In the genomic region with DNA sequence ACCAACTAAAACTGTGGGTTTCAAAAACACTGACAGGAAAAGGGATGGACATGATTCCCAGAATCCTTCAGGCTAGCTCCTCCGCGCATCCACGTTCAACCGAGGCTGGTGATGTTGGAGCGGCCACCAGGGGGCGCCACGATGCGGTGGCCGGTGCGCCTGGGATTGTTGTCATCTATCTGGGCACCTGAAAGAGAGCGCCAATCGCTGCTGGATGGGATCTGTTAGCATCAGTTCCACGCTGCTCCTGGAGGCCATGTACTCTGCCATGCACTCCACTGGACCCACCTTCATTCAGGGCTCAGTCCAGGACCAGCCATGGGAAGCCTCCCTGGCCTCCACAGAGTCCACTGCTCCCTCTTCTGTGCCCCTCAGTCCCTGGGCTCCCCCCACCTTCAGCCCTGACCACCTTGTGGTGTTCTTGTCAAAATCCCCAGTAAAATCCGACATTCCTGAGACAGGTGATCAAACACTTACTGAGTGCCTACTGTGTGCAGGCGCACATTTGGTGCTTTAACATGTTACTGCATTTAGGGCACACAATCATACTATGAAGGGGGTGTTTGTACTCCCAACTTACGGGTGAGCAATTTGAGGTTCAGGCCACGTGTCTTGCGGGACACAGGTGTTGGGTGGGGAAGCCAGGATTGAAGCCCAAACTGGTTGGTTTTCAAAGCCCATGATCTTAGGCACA, we compare ENCODE assay signal across 10 cellular contexts.
DNase-seq lines count a peak whose midpoint lies in the region; ATAC-seq and TF ChIP-seq lines count a peak whose summit lies in the region.
"Had no signal": no experiment of that assay in that cellular context is flagged by ENCODE, and none has a peak within 500 bp of the region (broad histone marks: within the 10 kb centered on the region; RNA-seq: fewer than 3 reads in every experiment).

No MANE protein-coding gene starts in this region.

- RAD21 ChIA-PET in HCT116 (lab: Charles Lee; ENCODE audit: low non-redundant PET in 1 of 2, low total read pairs in 2 of 2, uncharacterized antibody in 2 of 2, unreplicated experiment in 2 of 2), result interaction anchor here (0.8 to 1.0 kb wide), 3 partner anchors 156 to 159 kb away, joined by 4 read pairs; no protein-coding TSS in a partner anchor

- peak; percentile 95 for ATAC-seq in HCT116
- ATAC-seq in GM21717 (IDR thresholded peaks at IDR 0.05; ENCODE audit: unreplicated experiment), result no peak
- no peak for ATAC-seq in GM19351 (IDR thresholded peaks at IDR 0.05; ENCODE audit: unreplicated experiment)

- H2AFZ ChIP-seq in HCT116 (ENCODE audit: low read depth, low read length, poor library complexity, severe bottlenecking), result peak overlapping the region; percentile 93

- H3K9me3 Mint-ChIP-seq in osteocyte (ENCODE audit: unreplicated experiment), result no peaks in the 10 kb centered on the region

- TF ChIP-seq RAD21 in HCT116 (IDR thresholded peaks at IDR 0.05; ENCODE audit: low read depth), result peak; percentile 60

- H3K9me2 ChIP-seq in HCT116 (ENCODE audit: insufficient read depth), result no peaks in the 10 kb centered on the region

- peaks cover 0 to 7% of the 10 kb centered on the region in 2 experiments; a peak in 1 of 4 replicates for H3K4me1 ChIP-seq in HCT116 (ENCODE audit: control insufficient read depth in 1 of 2, insufficient read depth in 2 of 2, low read length in 2 of 2)

- H3K4me3 Mint-ChIP-seq in osteocyte (ENCODE audit: unreplicated experiment), result no peak overlapping the region
- H3K4me3 Mint-ChIP-seq: CD4-positive, CD25-positive, alpha-beta regulatory T cell had no signal

- H3K9ac ChIP-seq in HCT116 (ENCODE audit: low read length), result no peak overlapping the region

- H3K36me3 Mint-ChIP-seq in osteocyte (ENCODE audit: unreplicated experiment), result peaks cover 32% of the 10 kb centered on the region
- H3K36me3 Mint-ChIP-seq: CD4-positive, CD25-positive, alpha-beta regulatory T cell had no signal

- no peak overlapping the region for H3K4me3 ChIP-seq in HCT116 (replicated peaks in 1 of 2; ENCODE audit: low read depth in 1 of 2, low read length in 2 of 2)
- H3K4me3 ChIP-seq in dorsolateral prefrontal cortex, result no peak overlapping the region

- H3K27me3 Mint-ChIP-seq in osteocyte (ENCODE audit: unreplicated experiment), result no peaks in the 10 kb centered on the region
- H3K27me3 Mint-ChIP-seq: CD4-positive, CD25-positive, alpha-beta regulatory T cell had no signal

- no peak for TF ChIP-seq POLR2A in HCT116 (IDR thresholded peaks at IDR 0.05; ENCODE audit: borderline replicate concordance, extremely low read depth, insufficient read depth, insufficient read length)

- no peaks in the 10 kb centered on the region for H3K36me3 ChIP-seq in HCT116 (ENCODE audit: control insufficient read depth in 1 of 2, insufficient read depth in 2 of 2, low read length in 2 of 2)

- peak; percentile 65 to 93 (median 88); a peak in 5 of 6 replicates for TF ChIP-seq CTCF in HCT116 (IDR thresholded peaks at IDR 0.05 in 2 of 3, conservative IDR thresholded peaks at IDR 0.05 in 1 of 3; ENCODE audit: borderline replicate concordance in 1 of 3, insufficient read depth in 1 of 3, low read depth in 2 of 3, low read length in 2 of 3)
- peak; percentile 43 to 77 (median 63) for TF ChIP-seq CTCF in dorsolateral prefrontal cortex (IDR thresholded peaks at IDR 0.05 in 54 of 56, conservative IDR thresholded peaks at IDR 0.05 in 2 of 56; ENCODE audit: low read depth in 1 of 56, partially characterized antibody in 56 of 56)
- TF ChIP-seq CTCF in osteocyte (IDR thresholded peaks at IDR 0.05), result peak; percentile 63

- intact Hi-C loops in HCT116 (cut with micrococcal nuclease) (loop anchor here (1.0 to 5.0 kb wide), 2 partner anchors 158 to 265 kb away; no protein-coding TSS in a partner anchor), dorsolateral prefrontal cortex (cut with DNase I) (loop anchor here in 1 of 2 donors (5.0 kb wide), 1 partner anchor 135 kb away; no protein-coding TSS in a partner anchor)

- H3K4me2 ChIP-seq in HCT116 (ENCODE audit: low read length), result peak overlapping the region; percentile 11; the same call in 1 of the 2 replicates

- no peaks in the 10 kb centered on the region for H3K9me3 ChIP-seq in HCT116 (ENCODE audit: control insufficient read depth in 1 of 2, insufficient read depth in 1 of 2, low read depth in 1 of 2, low read length in 2 of 2)

- peaks cover 5% of the 10 kb centered on the region; the same call in 1 of the 2 replicates for H3K27me3 ChIP-seq in HCT116 (ENCODE audit: insufficient read depth, low read length)
- H3K27me3 ChIP-seq in dorsolateral prefrontal cortex, result no peaks in the 10 kb centered on the region

- no peak overlapping the region for H3K27ac Mint-ChIP-seq in osteocyte (ENCODE audit: unreplicated experiment)

- peak; percentile 27 for DNase-seq in NCI-H82 (lab: John Stamatoyannopoulos, UW)
- no peak for DNase-seq in NCI-H82 treated with DMSO at 0.1 percent for 48 hours (lab: John Stamatoyannopoulos, UW; ENCODE audit: unreplicated experiment)
- peak; percentile 23 for DNase-seq in HCT116 (ENCODE audit: low read depth, low spot score)
- DNase-seq in dorsolateral prefrontal cortex, result peak in 7 of 10 donors; percentile 25 to 63 (median 46)
- no peak for DNase-seq in osteocyte (ENCODE audit: extremely low spot score, unreplicated experiment)
- DNase-seq in NCI-H1048 (lab: John Stamatoyannopoulos, UW), result no peak
- DNase-seq: activated naive CD4-positive, alpha-beta T cell treated with anti-CD3 and anti-CD28 coated beads, Interleukin-2, amount 50 U/mL, for 16 hours; CD4-positive, CD25-positive, alpha-beta regulatory T cell had no signal

- POLR2A ChIA-PET in HCT116 (lab: Charles Lee), result no interaction called here

- no peak overlapping the region for H3K27ac ChIP-seq in HCT116 (ENCODE audit: low read depth, low read length)
- no peak overlapping the region for H3K27ac ChIP-seq in dorsolateral prefrontal cortex

- H3K4me1 Mint-ChIP-seq in osteocyte (ENCODE audit: unreplicated experiment), result no peaks in the 10 kb centered on the region

- no TSS peak for BruUV-seq in HCT116 (replicated peaks; lab: Mats Ljungman, UMichigan)

- H4K20me1 ChIP-seq in HCT116 (ENCODE audit: insufficient read depth), result no peaks in the 10 kb centered on the region

- H3K79me2 ChIP-seq in HCT116 (ENCODE audit: insufficient read depth, low read length), result no peaks in the 10 kb centered on the region

- CTCF ChIA-PET in HCT116 (lab: Charles Lee), result interaction anchor here (0.6 to 3.6 kb wide), 19 partner anchors 8 to 422 kb away, joined by 3 to 26 read pairs (median 4); no protein-coding TSS in a partner anchor

TF ChIP-seq in HCT116, 20 proteins besides CTCF, POLR2A, EP300 and RAD21:
- TF ChIP-seq, protein P1, sequence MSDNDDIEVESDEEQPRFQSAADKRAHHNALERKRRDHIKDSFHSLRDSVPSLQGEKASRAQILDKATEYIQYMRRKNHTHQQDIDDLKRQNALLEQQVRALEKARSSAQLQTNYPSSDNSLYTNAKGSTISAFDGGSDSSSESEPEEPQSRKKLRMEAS (IDR thresholded peaks at IDR 0.05), result no peak
- peak; percentile 28; the same call in 1 of the 2 replicates for TF ChIP-seq CBX3 (IDR thresholded peaks at IDR 0.05; ENCODE audit: low read depth)
- peak; percentile 32 for TF ChIP-seq TCF7L2 (IDR thresholded peaks at IDR 0.05; ENCODE audit: borderline replicate concordance, extremely low read depth, insufficient read depth, insufficient read length)
- no peak for TF ChIP-seq ZNF274 (IDR thresholded peaks at IDR 0.05; ENCODE audit: low read depth, low read length)

Comparison
In these comparisons a context has a peak if more than half of its experiments do, and no peak if none do; other contexts are left out.
1. DNase-seq: peak in NCI-H82 (single experiment), HCT116 (single experiment) and dorsolateral prefrontal cortex (7 of 10); none in NCI-H82 treated with DMSO at 0.1 percent for 48 hours (single experiment), osteocyte (single experiment) and NCI-H1048 (single experiment).
2. Peak in every context shown above with its lines, with median percentiles within 50 percentile points of each other: CTCF ChIP-seq.